In the genomic region with DNA sequence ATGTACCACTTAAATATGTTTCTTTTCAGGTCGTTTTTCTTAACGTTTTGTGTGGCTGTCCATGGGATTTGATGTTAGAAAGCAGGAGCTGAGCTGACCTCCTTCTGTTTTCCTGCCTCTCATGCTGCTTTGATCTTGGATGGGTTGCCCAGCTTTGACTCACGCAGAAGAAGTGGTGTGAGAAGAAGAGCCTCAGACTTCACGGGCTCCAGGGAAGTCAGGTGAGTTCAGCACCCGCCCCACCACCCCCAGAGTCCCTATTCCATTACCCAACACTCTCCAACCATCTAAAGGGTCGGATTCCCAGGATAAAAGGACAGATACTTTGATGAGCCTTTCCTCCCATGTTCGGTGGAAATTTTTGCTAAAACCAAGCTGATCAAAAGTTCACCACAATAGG, we compare ENCODE assay signal across 27 cellular contexts.
"Had no signal": no experiment of that assay in that cellular context is flagged by ENCODE, and none has a peak within 500 bp of the region (broad histone marks: within the 10 kb centered on the region; RNA-seq: fewer than 3 reads in every experiment).

No MANE protein-coding gene starts in this region.

- H3K4me1 ChIP-seq: neural progenitor cell, pancreas, prostate gland, right lobe of liver, sigmoid colon, stomach, thyroid gland, tibial nerve, upper lobe of left lung, uterus had no signal

- H3K9me3 ChIP-seq: pancreas, prostate gland, right lobe of liver, sigmoid colon, stomach, thoracic aorta, thyroid gland, upper lobe of left lung, uterus had no signal

- H3K36me3 Mint-ChIP-seq: naive thymus-derived CD4-positive, alpha-beta T cell; natural killer cell; neural progenitor cell; stimulated activated effector memory CD8-positive, alpha-beta T cell treated with anti-CD3 and anti-CD28 coated beads, Interleukin-12 subunit alpha, Interleukin-12 subunit beta, amount 100 ng/mL, for 72 hours had no signal

- H3K27ac ChIP-seq: neural progenitor cell, pancreas, prostate gland, right lobe of liver, sigmoid colon, stomach, thoracic aorta, thyroid gland, tibial nerve, upper lobe of left lung, uterus had no signal

- H3K4me3 ChIP-seq: neural progenitor cell, pancreas, prostate gland, right lobe of liver, sigmoid colon, stomach, thoracic aorta, thyroid gland, tibial nerve, upper lobe of left lung, uterus had no signal

- DNase-seq: naive thymus-derived CD4-positive, alpha-beta T cell; natural killer cell; occipital lobe; pancreas; retina; right cardiac atrium; right lobe of liver; sigmoid colon; small intestine; stimulated activated CD4-positive, alpha-beta T cell treated with anti-CD3 and anti-CD28 coated beads, Interleukin-15, amount 100 ng/mL, for 24 hours; stimulated activated CD4-positive, alpha-beta T cell treated with anti-CD3 and anti-CD28 coated beads, Interleukin-2, amount 100 ng/mL, for 24 hours; stimulated activated CD4-positive, alpha-beta T cell treated with anti-CD3 and anti-CD28 coated beads, Interleukin-2, amount 100 ng/mL, for 48 hours; stimulated activated CD4-positive, alpha-beta T cell treated with anti-CD3 and anti-CD28 coated beads, Interleukin-4, amount 100 ng/mL, for 24 hours; stimulated activated naive B cell treated with anti-CD40 and anti-IgM and Interleukin-4, amounts not matched to agents 10 μg/mL and 1 μg/mL and 100 μg/mL, for 72 hours; stimulated activated naive CD4-positive, alpha-beta T cell treated with Interleukin-2 at 50 U/mL for 16 hours; stomach; thyroid gland; trophoblast cell; upper lobe of left lung; uterus had no signal

- H3K4me1 Mint-ChIP-seq: naive thymus-derived CD4-positive, alpha-beta T cell; natural killer cell; nephron; stimulated activated effector memory CD8-positive, alpha-beta T cell treated with anti-CD3 and anti-CD28 coated beads, Interleukin-12 subunit alpha, Interleukin-12 subunit beta, amount 100 ng/mL, for 72 hours; stimulated activated naive B cell treated with anti-CD40 and anti-IgM and Interleukin-4, amounts not matched to agents 10 μg/mL and 1 μg/mL and 100 μg/mL, for 72 hours had no signal

- H3K4me3 Mint-ChIP-seq: natural killer cell; nephron; neural progenitor cell; stimulated activated effector memory CD8-positive, alpha-beta T cell treated with anti-CD3 and anti-CD28 coated beads, Interleukin-12 subunit alpha, Interleukin-12 subunit beta, amount 100 ng/mL, for 72 hours; stimulated activated naive B cell treated with anti-CD40 and anti-IgM and Interleukin-4, amounts not matched to agents 10 μg/mL and 1 μg/mL and 100 μg/mL, for 72 hours; stimulated activated naive CD8-positive, alpha-beta T cell treated with anti-CD3 and anti-CD28 coated beads, Interleukin-15, Interleukin-2, amounts not matched to agents 100 ng/mL and 50 ng/mL, for 24 hours had no signal

- H3K27me3 Mint-ChIP-seq: stimulated activated naive B cell treated with anti-CD40 and anti-IgM and Interleukin-4, amounts not matched to agents 10 μg/mL and 1 μg/mL and 100 μg/mL, for 72 hours; stimulated activated naive CD8-positive, alpha-beta T cell treated with anti-CD3 and anti-CD28 coated beads, Interleukin-15, Interleukin-2, amounts not matched to agents 100 ng/mL and 50 ng/mL, for 24 hours had no signal

- ATAC-seq: naive thymus-derived CD4-positive, alpha-beta T cell; natural killer cell; pancreas; right cardiac atrium; right lobe of liver; stimulated activated effector memory CD8-positive, alpha-beta T cell treated with anti-CD3 and anti-CD28 coated beads, Interleukin-12 subunit alpha, Interleukin-12 subunit beta, amount 100 ng/mL, for 72 hours; stimulated activated naive B cell treated with anti-CD40 and anti-IgM and Interleukin-4, amounts not matched to agents 10 μg/mL and 1 μg/mL and 100 μg/mL, for 72 hours had no signal

- H3K27me3 ChIP-seq: neural progenitor cell, pancreas, right lobe of liver, sigmoid colon, stomach, thyroid gland, tibial nerve, upper lobe of left lung, uterus had no signal

- H3K9me3 Mint-ChIP-seq: nephron; stimulated activated naive CD8-positive, alpha-beta T cell treated with anti-CD3 and anti-CD28 coated beads, Interleukin-15, Interleukin-2, amounts not matched to agents 100 ng/mL and 50 ng/mL, for 24 hours had no signal

- H3K27ac Mint-ChIP-seq: naive thymus-derived CD4-positive, alpha-beta T cell; natural killer cell; nephron; neural progenitor cell; stimulated activated effector memory CD8-positive, alpha-beta T cell treated with anti-CD3 and anti-CD28 coated beads, Interleukin-12 subunit alpha, Interleukin-12 subunit beta, amount 100 ng/mL, for 72 hours; stimulated activated naive B cell treated with anti-CD40 and anti-IgM and Interleukin-4, amounts not matched to agents 10 μg/mL and 1 μg/mL and 100 μg/mL, for 72 hours; stimulated activated naive CD8-positive, alpha-beta T cell treated with anti-CD3 and anti-CD28 coated beads, Interleukin-15, Interleukin-2, amounts not matched to agents 100 ng/mL and 50 ng/mL, for 24 hours had no signal

- H3K36me3 ChIP-seq: neural progenitor cell, pancreas, prostate gland, right lobe of liver, sigmoid colon, stomach, thoracic aorta, thyroid gland, tibial nerve, upper lobe of left lung, uterus had no signal
